Comparison of ENCODE assay signal across 21 cellular contexts in the genomic region with DNA sequence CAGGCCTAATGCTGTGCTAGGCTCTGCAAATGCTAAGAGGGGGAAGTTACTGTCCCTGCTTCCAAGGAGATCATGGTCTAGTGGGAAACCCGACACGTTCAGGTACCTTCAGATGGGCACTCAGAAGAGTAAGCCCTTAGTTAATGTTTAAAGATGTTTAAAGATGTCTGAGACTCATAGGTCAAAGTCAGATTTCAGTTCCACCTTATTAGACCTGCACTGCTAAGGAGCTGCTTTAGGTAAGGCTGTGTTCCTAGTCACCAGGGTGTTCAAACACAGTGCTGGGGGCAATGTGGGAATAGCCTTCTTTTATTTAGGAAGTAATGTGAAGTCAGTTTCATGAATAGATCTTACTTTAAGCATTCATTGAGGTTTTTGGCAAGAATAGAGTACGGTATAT. TPM values are rescaled to one million over a fixed set of nuclear protein-coding genes. Genes with fewer than 3 reads are reported as not detected.
DNase-seq lines count a peak whose midpoint lies in the region; ATAC-seq and TF ChIP-seq lines count a peak whose summit lies in the region.
"Had no signal": no experiment of that assay in that cellular context is flagged by ENCODE, and none has a peak within 500 bp of the region (broad histone marks: within the 10 kb centered on the region; RNA-seq: fewer than 3 reads in every experiment).

No MANE protein-coding gene starts in this region.

- DNase-seq in A673 (ENCODE audit: low spot score): no peak
- no peak for DNase-seq in SK-N-MC (ENCODE audit: low read depth, low spot score)
- DNase-seq in left colon: no peak
- DNase-seq in posterior vena cava (ENCODE audit: low spot score): peak; percentile 7
- DNase-seq in stimulated activated effector memory CD8-positive, alpha-beta T cell treated with anti-CD3 and anti-CD28 coated beads, Interleukin-12 subunit alpha, Interleukin-12 subunit beta, amount 100 ng/mL, for 72 hours (ENCODE audit: low spot score in 2 of 2): no peak
- no peak for DNase-seq in testis
- no peak for DNase-seq in DMS53 (lab: John Stamatoyannopoulos, UW)
- DNase-seq: ACHN; C1 segment of cervical spinal cord; CD8-positive, alpha-beta memory T cell; DMS79 treated with DMSO at 0.1 percent for 48 hours; H7; HFFc6; KG1; MV-4-11; NCI-H1694 treated with DMSO at 0.1 percent for 48 hours; NCI-H2107; NCI-H226; NCI-H524; NCI-H82; SJCRH30 had no signal

- H3K27ac ChIP-seq in A673 (ENCODE audit: low read depth, low read length, poor library complexity, severe bottlenecking) (peak overlapping the region; percentile 0), SK-N-MC (peak overlapping the region; percentile 26; the same call in 1 of the 2 replicates), testis (no peak overlapping the region)
- H3K27ac ChIP-seq: SJCRH30 had no signal

- H3K9me3 Mint-ChIP-seq in stimulated activated effector memory CD8-positive, alpha-beta T cell treated with anti-CD3 and anti-CD28 coated beads, Interleukin-12 subunit alpha, Interleukin-12 subunit beta, amount 100 ng/mL, for 72 hours: no peaks in the 10 kb centered on the region
- H3K9me3 Mint-ChIP-seq: CD8-positive, alpha-beta memory T cell; HFFc6 had no signal

- H3K9me3 ChIP-seq in A673 (ENCODE audit: low read depth, low read length, poor library complexity, severe bottlenecking) (no peaks in the 10 kb centered on the region), SK-N-MC (ENCODE audit: low read depth, low read length) (no peaks in the 10 kb centered on the region), testis (no peaks in the 10 kb centered on the region)
- H3K9me3 ChIP-seq: SJCRH30 had no signal

- TF ChIP-seq CTCF in A673 (conservative IDR thresholded peaks at IDR 0.05; ENCODE audit: low read depth, low read length) (no peak), testis (IDR thresholded peaks at IDR 0.05) (no peak)

- H3K4me1 ChIP-seq in A673 (ENCODE audit: insufficient read depth, low read length, poor library complexity, severe bottlenecking) (peaks cover 16% of the 10 kb centered on the region), testis (peaks cover 6% of the 10 kb centered on the region)
- H3K4me1 ChIP-seq: SJCRH30 had no signal

- H3K27ac Mint-ChIP-seq in stimulated activated effector memory CD8-positive, alpha-beta T cell treated with anti-CD3 and anti-CD28 coated beads, Interleukin-12 subunit alpha, Interleukin-12 subunit beta, amount 100 ng/mL, for 72 hours: no peak overlapping the region
- H3K27ac Mint-ChIP-seq: HFFc6 had no signal

- H3K36me3 ChIP-seq in A673 (ENCODE audit: insufficient read depth, low read length, poor library complexity, severe bottlenecking) (peaks cover 74% of the 10 kb centered on the region), SK-N-MC (ENCODE audit: insufficient read depth, low read length) (peaks cover 47% of the 10 kb centered on the region), testis (ENCODE audit: low read depth, missing control alignments) (no peaks in the 10 kb centered on the region)

- CTCF ChIA-PET in A673 (lab: Charles Lee): no interaction called here

- intact Hi-C loops in A673 (cut with micrococcal nuclease; ENCODE audit: unreplicated experiment): no loop called here
- intact Hi-C loops in left colon (cut with DNase I, micrococcal nuclease): no loop called here
- intact Hi-C loops in posterior vena cava (cut with DNase I): no loop called here
- intact Hi-C loops in testis (cut with DNase I; ENCODE audit: low total_unique reads): no loop called here

- BruUV-seq in A673 (replicated peaks; lab: Mats Ljungman, UMichigan): TSS peak; percentile 7

- no peak overlapping the region for H3K4me3 ChIP-seq in A673 (ENCODE audit: low read depth, low read length, poor library complexity, severe bottlenecking)
- no peak overlapping the region for H3K4me3 ChIP-seq in SK-N-MC
- H3K4me3 ChIP-seq in testis: no peak overlapping the region
- H3K4me3 ChIP-seq: SJCRH30 had no signal

- 87 to 93% methylated on average over 3 of the region's 3 CpGs for WGBS in testis, 2 donors

- peaks cover 46% of the 10 kb centered on the region for H3K4me1 Mint-ChIP-seq in stimulated activated effector memory CD8-positive, alpha-beta T cell treated with anti-CD3 and anti-CD28 coated beads, Interleukin-12 subunit alpha, Interleukin-12 subunit beta, amount 100 ng/mL, for 72 hours

- TF ChIP-seq POLR2A in testis (IDR thresholded peaks at IDR 0.05): no peak

- H3K4me3 Mint-ChIP-seq in stimulated activated effector memory CD8-positive, alpha-beta T cell treated with anti-CD3 and anti-CD28 coated beads, Interleukin-12 subunit alpha, Interleukin-12 subunit beta, amount 100 ng/mL, for 72 hours: no peak overlapping the region
- H3K4me3 Mint-ChIP-seq: HFFc6 had no signal

- ATAC-seq in left colon: peak; percentile 60
- ATAC-seq in stimulated activated effector memory CD8-positive, alpha-beta T cell treated with anti-CD3 and anti-CD28 coated beads, Interleukin-12 subunit alpha, Interleukin-12 subunit beta, amount 100 ng/mL, for 72 hours: no peak

- POLR2A ChIA-PET in A673 (lab: Charles Lee; ENCODE audit: low non-redundant PET): interaction anchor here (0.8 kb wide), 1 partner anchor 10 kb away, joined by 3 read pairs; no protein-coding TSS in a partner anchor

- H3K9ac ChIP-seq in SK-N-MC (ENCODE audit: insufficient read length): no peak overlapping the region

- H3K27me3 ChIP-seq in A673 (replicated peaks; ENCODE audit: insufficient read depth, low read depth, low read length, poor library complexity) (no peaks in the 10 kb centered on the region), testis (no peaks in the 10 kb centered on the region)
- H3K27me3 ChIP-seq: SJCRH30 had no signal

- H3K36me3 Mint-ChIP-seq in stimulated activated effector memory CD8-positive, alpha-beta T cell treated with anti-CD3 and anti-CD28 coated beads, Interleukin-12 subunit alpha, Interleukin-12 subunit beta, amount 100 ng/mL, for 72 hours: peaks cover 93% of the 10 kb centered on the region

RNA-seq across cellular contexts. Expression of a gene that starts 3.8 kb away (rescaled TPM):
- total RNA-seq in A673 (2021): 42.2 and 43.9 TPM in 2 replicates
- total RNA-seq in left colon: 10 to 100 TPM; 73.2 to 78.8 TPM
- 10 to 100 TPM; 32.5 to 34.6 TPM for total RNA-seq in posterior vena cava
- total RNA-seq in testis: 10 to 100 TPM; 13.9 to 14.9 TPM
- 10.8 TPM for polyA plus RNA-seq in testis (ENCODE audit: insufficient read depth, low read depth, low replicate concordance)

RNA-seq across cellular contexts. Expression of a gene that starts 8.3 kb away (rescaled TPM):
- total RNA-seq in A673 (2021) (449 and 481 TPM in 2 replicates), left colon (100 to 1,000 TPM; 192 to 375 TPM), posterior vena cava (10 to 100 TPM; 86.7 to 93.0 TPM), testis (10 to 100 TPM; 51.6 to 81.6 TPM)
- 127 TPM for polyA plus RNA-seq in testis (ENCODE audit: insufficient read depth, low read depth, low replicate concordance)

RNA-seq across cellular contexts. Expression of a gene that starts 15.7 kb away (rescaled TPM):
- not detected in 2 replicates for total RNA-seq in A673 (2021)
- 1 to 10 TPM; 1.0 to 1.9 TPM for total RNA-seq in left colon
- not detected for total RNA-seq in posterior vena cava
- total RNA-seq in testis: under 1 TPM; 0.25 to 0.87 TPM
- polyA plus RNA-seq in testis (ENCODE audit: insufficient read depth, low read depth, low replicate concordance): 2.0 TPM
- total RNA-seq: CD8-positive, alpha-beta memory T cell; HFFc6 had no signal
- polyA plus RNA-seq: CD8-positive, alpha-beta memory T cell had no signal

RNA-seq across cellular contexts. Expression of a gene that starts 39.7 kb away (rescaled TPM):
- 11.3 and 12.2 TPM in 2 replicates for total RNA-seq in A673 (2021)
- total RNA-seq in left colon: 10 to 100 TPM; 11.2 to 21.5 TPM
- 1 to 10 TPM; 1.4 to 1.5 TPM for total RNA-seq in posterior vena cava
- 1 to 10 TPM; 3.5 to 3.8 TPM for total RNA-seq in testis
- 2.2 TPM for polyA plus RNA-seq in testis (ENCODE audit: insufficient read depth, low read depth, low replicate concordance)

RNA-seq across cellular contexts. Expression of a gene that starts 43.6 kb away (rescaled TPM):
- total RNA-seq in A673 (2021) (70.2 and 79.1 TPM in 2 replicates), left colon (10 to 100 TPM; 34.3 to 41.0 TPM), posterior vena cava (10 to 100 TPM; 31.2 to 32.3 TPM), testis (10 to 100 TPM; 52.8 to 54.1 TPM)
- polyA plus RNA-seq in testis (ENCODE audit: insufficient read depth, low read depth, low replicate concordance): 37.0 TPM

Comparison
In these comparisons a context has a peak if more than half of its experiments do, and no peak if none do; other contexts are left out.
1. H3K27ac ChIP-seq: peak in A673 (single experiment) and SK-N-MC (single experiment); none in testis (0 of 2).